In the genomic region with DNA sequence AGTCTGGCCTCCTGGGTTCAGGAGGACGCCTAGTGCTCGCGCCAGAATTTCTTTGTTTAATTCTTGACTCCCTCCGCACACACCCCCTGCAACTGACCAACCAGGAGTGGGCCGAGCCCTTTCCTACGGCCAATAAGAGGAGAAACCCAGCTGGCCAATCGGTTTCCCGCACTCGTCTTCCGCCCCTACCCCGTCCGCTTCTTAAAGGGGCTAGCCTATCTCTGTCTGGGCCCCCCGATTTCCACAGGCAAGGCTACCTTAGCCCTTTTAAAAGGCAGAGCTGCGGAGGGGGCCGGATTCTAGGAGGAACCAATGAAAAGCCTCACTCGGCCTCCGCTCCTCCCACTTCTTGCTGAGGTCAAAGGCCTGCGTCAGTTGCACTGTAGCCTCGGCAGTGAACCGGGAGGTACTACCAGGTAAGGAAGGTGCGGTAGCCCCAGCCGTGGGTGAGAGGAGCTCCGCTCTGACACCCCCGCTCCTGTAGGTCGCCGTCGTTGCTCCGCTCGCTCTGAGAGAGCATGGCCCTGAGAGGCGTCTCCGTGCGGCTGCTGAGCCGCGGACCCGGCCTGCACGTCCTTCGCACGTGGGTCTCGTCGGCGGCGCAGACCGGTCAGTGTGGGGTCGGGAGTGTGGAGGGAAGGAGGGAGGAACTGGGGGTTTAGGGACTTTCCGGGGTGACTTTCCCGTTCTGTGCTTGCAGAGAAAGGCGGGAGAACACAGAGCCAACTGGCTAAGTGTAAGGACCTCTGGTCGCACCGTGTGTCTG, we compare ENCODE assay signal across 8 cellular contexts. TPM values are rescaled to one million over a fixed set of nuclear protein-coding genes. Genes with fewer than 3 reads are reported as not detected.
DNase-seq lines count a peak whose midpoint lies in the region; ATAC-seq and TF ChIP-seq lines count a peak whose summit lies in the region.

Gene GCDH, plus strand, starts transcription at position 374 of the 766 bp plus-strand sequence. Its CDS starts 145 bp downstream, at position 519.

- ATAC-seq in HG02642 (IDR thresholded peaks at IDR 0.05; ENCODE audit: poor library complexity, unreplicated experiment), result peak; percentile 93

- no peaks in the 10 kb centered on the region for H3K9me3 ChIP-seq in thymus (ENCODE audit: control insufficient read depth)

- H3K4me1 ChIP-seq in thymus (ENCODE audit: control insufficient read depth, insufficient read depth, low read length), result peaks cover 7% of the 10 kb centered on the region

- H3K36me3 Mint-ChIP-seq in osteocyte (ENCODE audit: unreplicated experiment), result peaks cover 7% of the 10 kb centered on the region

- H3K36me3 ChIP-seq in thymus (ENCODE audit: control insufficient read depth, insufficient read depth), result peaks cover 19% of the 10 kb centered on the region

- H3K27ac Mint-ChIP-seq in osteocyte (ENCODE audit: unreplicated experiment), result peak within 1 kb of the TSS; percentile 87

- no peaks in the 10 kb centered on the region for H3K9me3 Mint-ChIP-seq in osteocyte (ENCODE audit: unreplicated experiment)

- peak within 1 kb of the TSS; percentile 86 for H3K27ac ChIP-seq in thymus (ENCODE audit: low read depth)

- peaks cover 17% of the 10 kb centered on the region for H3K4me1 Mint-ChIP-seq in osteocyte (ENCODE audit: unreplicated experiment)

- peak; percentile 78 for TF ChIP-seq POLR2A in GM10847 (IDR thresholded peaks at IDR 0.05; ENCODE audit: extremely low read depth, insufficient read length)

- WGBS in thymus, result under 1% methylated on average over 49 of the region's 49 CpGs

- peaks cover 15% of the 10 kb centered on the region for H3K27me3 Mint-ChIP-seq in osteocyte (ENCODE audit: unreplicated experiment)

- no peak for TF ChIP-seq CTCF in osteocyte (IDR thresholded peaks at IDR 0.05)

- H3K27me3 ChIP-seq in thymus (ENCODE audit: control insufficient read depth, insufficient read depth), result peaks cover 5% of the 10 kb centered on the region

- DNase-seq in NCI-H1417 (lab: John Stamatoyannopoulos, UW) (peak; percentile 93 to 100 (median 100)), SW 1271 (lab: John Stamatoyannopoulos, UW) (peak; percentile 98 to 99), head of caudate nucleus (peak; percentile 92 to 100 (median 99)), osteocyte (ENCODE audit: extremely low spot score, unreplicated experiment) (peak; percentile 97)
- peak; percentile 92 for DNase-seq in activated naive CD8-positive, alpha-beta T cell treated with anti-CD3 and anti-CD28 coated beads, Interleukin-2, amount 50 U/mL, for 16 hours (ENCODE audit: low read depth, low spot score)

- intact Hi-C loops in head of caudate nucleus (cut with DNase I), result loop anchor here (5.0 kb wide), 1 partner anchor 41 kb away; the partner anchor contains the start of gene FARSA

- peak within 1 kb of the TSS; percentile 99 for H3K4me3 Mint-ChIP-seq in osteocyte (ENCODE audit: unreplicated experiment)

- H3K4me3 ChIP-seq in thymus (ENCODE audit: low read length), result peak within 1 kb of the TSS; percentile 63

RNA-seq across cellular contexts. Expression of gene GCDH, which starts in this region (rescaled TPM):
- 23.1 and 23.8 TPM in 2 replicates for total RNA-seq in osteocyte
- 33.6 TPM for polyA plus RNA-seq in thymus

Comparison
In these comparisons a context has a peak if more than half of its experiments do, and no peak if none do; other contexts are left out.
1. Peak in every context shown above with its lines: DNase-seq, ATAC-seq, H3K4me3 ChIP-seq and H3K27ac ChIP-seq.